In genomic region chr19:1856698-1857603, GRCh38 we compare ENCODE assay signal across 1 cellular context.
TF ChIP-seq lines count a peak whose summit lies in the region.

No MANE protein-coding gene starts in this region.

TF ChIP-seq in K562, 482 proteins besides CTCF, POLR2A, EP300 and RAD21 (continued from another document and continues in another):
- TF ChIP-seq, protein P1, sequence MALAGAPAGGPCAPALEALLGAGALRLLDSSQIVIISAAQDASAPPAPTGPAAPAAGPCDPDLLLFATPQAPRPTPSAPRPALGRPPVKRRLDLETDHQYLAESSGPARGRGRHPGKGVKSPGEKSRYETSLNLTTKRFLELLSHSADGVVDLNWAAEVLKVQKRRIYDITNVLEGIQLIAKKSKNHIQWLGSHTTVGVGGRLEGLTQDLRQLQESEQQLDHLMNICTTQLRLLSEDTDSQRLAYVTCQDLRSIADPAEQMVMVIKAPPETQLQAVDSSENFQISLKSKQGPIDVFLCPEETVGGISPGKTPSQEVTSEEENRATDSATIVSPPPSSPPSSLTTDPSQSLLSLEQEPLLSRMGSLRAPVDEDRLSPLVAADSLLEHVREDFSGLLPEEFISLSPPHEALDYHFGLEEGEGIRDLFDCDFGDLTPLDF (CRISPR knock-in tag; IDR thresholded peaks at IDR 0.05), result no peak
- TF ChIP-seq SIRT6 (IDR thresholded peaks at IDR 0.05; ENCODE audit: low read depth, low read length) (no peak), BCL6 (CRISPR knock-in tag; IDR thresholded peaks at IDR 0.05) (no peak), FOXO4 (CRISPR knock-in tag; IDR thresholded peaks at IDR 0.05) (no peak), E2F6 (IDR thresholded peaks at IDR 0.05; ENCODE audit: borderline replicate concordance in 1 of 2, extremely low read depth in 1 of 2, insufficient read depth in 1 of 2, insufficient read length in 1 of 2, low read depth in 1 of 2, low read length in 1 of 2, poor library complexity in 1 of 2, severe bottlenecking in 1 of 2) (peak in 1 of 2 experiments; percentile 64), CEBPB (tag; IDR thresholded peaks at IDR 0.05) (no peak), ZNF707 (CRISPR knock-in tag; conservative IDR thresholded peaks at IDR 0.05) (no peak), NBN (IDR thresholded peaks at IDR 0.05; ENCODE audit: low read depth) (no peak), SREBF1 (IDR thresholded peaks at IDR 0.05; ENCODE audit: borderline replicate concordance, low read depth, low read length) (no peak), JUN (IDR thresholded peaks at IDR 0.05; ENCODE audit: borderline replicate concordance, low read depth, low read length) (peak; percentile 57), JUN (CRISPR knock-in tag; IDR thresholded peaks at IDR 0.05; ENCODE audit: borderline replicate concordance) (peak; percentile 25; the same call in 1 of the 2 replicates), TFAP4 (CRISPR knock-in tag; IDR thresholded peaks at IDR 0.05; ENCODE audit: borderline replicate concordance) (peak; percentile 85), CREM (IDR thresholded peaks at IDR 0.05; ENCODE audit: low read depth) (peak; percentile 68; the same call in 1 of the 2 replicates), DIDO1 (tag; IDR thresholded peaks at IDR 0.05; ENCODE audit: low read depth) (no peak), SAFB (IDR thresholded peaks at IDR 0.05; ENCODE audit: borderline replicate concordance, low read depth, low read length) (no peak; the same call in 1 of the 2 replicates), ZNF197 (CRISPR knock-in tag; IDR thresholded peaks at IDR 0.05; ENCODE audit: low read depth) (no peak), CBFB (CRISPR knock-in tag; IDR thresholded peaks at IDR 0.05) (no peak), EZH2 (IDR thresholded peaks at IDR 0.05; ENCODE audit: borderline replicate concordance, low read depth, low read length) (no peak), SMARCA5 (IDR thresholded peaks at IDR 0.05) (no peak), NFYB (IDR thresholded peaks at IDR 0.05; ENCODE audit: extremely low read depth, insufficient read length) (no peak), TAL1 (IDR thresholded peaks at IDR 0.05) (no peak), SPI1 (IDR thresholded peaks at IDR 0.05; ENCODE audit: borderline replicate concordance, low read depth, low read length) (peak; percentile 98), TGIF2 (CRISPR knock-in tag; IDR thresholded peaks at IDR 0.05) (no peak), ELF4 (CRISPR knock-in tag; IDR thresholded peaks at IDR 0.05) (no peak), ZNF76 (CRISPR knock-in tag; IDR thresholded peaks at IDR 0.05; ENCODE audit: borderline replicate concordance) (no peak), ZNF551 (CRISPR knock-in tag; IDR thresholded peaks at IDR 0.05) (no peak), KAT7 (CRISPR knock-in tag; IDR thresholded peaks at IDR 0.05; ENCODE audit: borderline replicate concordance) (peak; percentile 6; the same call in 1 of the 2 replicates), ZNF717 (CRISPR knock-in tag; IDR thresholded peaks at IDR 0.05) (no peak), RBM14 (IDR thresholded peaks at IDR 0.05; ENCODE audit: borderline replicate concordance, insufficient read depth, low read depth, low read length) (no peak), ZNF354B (CRISPR knock-in tag; IDR thresholded peaks at IDR 0.05) (no peak), KLF16 (IDR thresholded peaks at IDR 0.05) (no peak), PCBP2 (IDR thresholded peaks at IDR 0.05; ENCODE audit: low read depth, low read length, poor library complexity, severe bottlenecking) (peak; percentile 51), TRIM25 (IDR thresholded peaks at IDR 0.05; ENCODE audit: borderline replicate concordance) (no peak), SIN3B (IDR thresholded peaks at IDR 0.05; ENCODE audit: low read depth) (no peak; the same call in 1 of the 2 replicates), RBM39 (optimal IDR thresholded peaks at IDR 0.05; ENCODE audit: low read depth, low read length) (no peak), NFIX (CRISPR knock-in tag; IDR thresholded peaks at IDR 0.05; ENCODE audit: low read depth) (no peak), ELF2 (CRISPR knock-in tag; IDR thresholded peaks at IDR 0.05) (no peak; the same call in 1 of the 2 replicates), ZNF280A (IDR thresholded peaks at IDR 0.05; ENCODE audit: low read depth, partially characterized antibody) (no peak), ZNF174 (CRISPR knock-in tag; IDR thresholded peaks at IDR 0.05) (no peak), ZNF77 (CRISPR knock-in tag; IDR thresholded peaks at IDR 0.05) (no peak), CHCHD3 (CRISPR knock-in tag; IDR thresholded peaks at IDR 0.05) (no peak), KDM1A (IDR thresholded peaks at IDR 0.05) (no peak), ZNF347 (CRISPR knock-in tag; IDR thresholded peaks at IDR 0.05; ENCODE audit: low read depth) (no peak), ZFX (CRISPR knock-in tag; IDR thresholded peaks at IDR 0.05) (peak; percentile 37; the same call in 1 of the 2 replicates), ZBTB5 (IDR thresholded peaks at IDR 0.05) (no peak)
- TF ChIP-seq, protein P2, sequence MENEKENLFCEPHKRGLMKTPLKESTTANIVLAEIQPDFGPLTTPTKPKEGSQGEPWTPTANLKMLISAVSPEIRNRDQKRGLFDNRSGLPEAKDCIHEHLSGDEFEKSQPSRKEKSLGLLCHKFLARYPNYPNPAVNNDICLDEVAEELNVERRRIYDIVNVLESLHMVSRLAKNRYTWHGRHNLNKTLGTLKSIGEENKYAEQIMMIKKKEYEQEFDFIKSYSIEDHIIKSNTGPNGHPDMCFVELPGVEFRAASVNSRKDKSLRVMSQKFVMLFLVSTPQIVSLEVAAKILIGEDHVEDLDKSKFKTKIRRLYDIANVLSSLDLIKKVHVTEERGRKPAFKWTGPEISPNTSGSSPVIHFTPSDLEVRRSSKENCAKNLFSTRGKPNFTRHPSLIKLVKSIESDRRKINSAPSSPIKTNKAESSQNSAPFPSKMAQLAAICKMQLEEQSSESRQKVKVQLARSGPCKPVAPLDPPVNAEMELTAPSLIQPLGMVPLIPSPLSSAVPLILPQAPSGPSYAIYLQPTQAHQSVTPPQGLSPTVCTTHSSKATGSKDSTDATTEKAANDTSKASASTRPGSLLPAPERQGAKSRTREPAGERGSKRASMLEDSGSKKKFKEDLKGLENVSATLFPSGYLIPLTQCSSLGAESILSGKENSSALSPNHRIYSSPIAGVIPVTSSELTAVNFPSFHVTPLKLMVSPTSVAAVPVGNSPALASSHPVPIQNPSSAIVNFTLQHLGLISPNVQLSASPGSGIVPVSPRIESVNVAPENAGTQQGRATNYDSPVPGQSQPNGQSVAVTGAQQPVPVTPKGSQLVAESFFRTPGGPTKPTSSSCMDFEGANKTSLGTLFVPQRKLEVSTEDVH (IDR thresholded peaks at IDR 0.05; ENCODE audit: low read depth, partially characterized antibody), result no peak
- TF ChIP-seq, protein P3, sequence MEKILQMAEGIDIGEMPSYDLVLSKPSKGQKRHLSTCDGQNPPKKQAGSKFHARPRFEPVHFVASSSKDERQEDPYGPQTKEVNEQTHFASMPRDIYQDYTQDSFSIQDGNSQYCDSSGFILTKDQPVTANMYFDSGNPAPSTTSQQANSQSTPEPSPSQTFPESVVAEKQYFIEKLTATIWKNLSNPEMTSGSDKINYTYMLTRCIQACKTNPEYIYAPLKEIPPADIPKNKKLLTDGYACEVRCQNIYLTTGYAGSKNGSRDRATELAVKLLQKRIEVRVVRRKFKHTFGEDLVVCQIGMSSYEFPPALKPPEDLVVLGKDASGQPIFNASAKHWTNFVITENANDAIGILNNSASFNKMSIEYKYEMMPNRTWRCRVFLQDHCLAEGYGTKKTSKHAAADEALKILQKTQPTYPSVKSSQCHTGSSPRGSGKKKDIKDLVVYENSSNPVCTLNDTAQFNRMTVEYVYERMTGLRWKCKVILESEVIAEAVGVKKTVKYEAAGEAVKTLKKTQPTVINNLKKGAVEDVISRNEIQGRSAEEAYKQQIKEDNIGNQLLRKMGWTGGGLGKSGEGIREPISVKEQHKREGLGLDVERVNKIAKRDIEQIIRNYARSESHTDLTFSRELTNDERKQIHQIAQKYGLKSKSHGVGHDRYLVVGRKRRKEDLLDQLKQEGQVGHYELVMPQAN (IDR thresholded peaks at IDR 0.05; ENCODE audit: borderline replicate concordance), result peak; percentile 81
- TF ChIP-seq, protein P4, sequence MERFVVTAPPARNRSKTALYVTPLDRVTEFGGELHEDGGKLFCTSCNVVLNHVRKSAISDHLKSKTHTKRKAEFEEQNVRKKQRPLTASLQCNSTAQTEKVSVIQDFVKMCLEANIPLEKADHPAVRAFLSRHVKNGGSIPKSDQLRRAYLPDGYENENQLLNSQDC (CRISPR knock-in tag; IDR thresholded peaks at IDR 0.05), result no peak
- TF ChIP-seq, protein P5, sequence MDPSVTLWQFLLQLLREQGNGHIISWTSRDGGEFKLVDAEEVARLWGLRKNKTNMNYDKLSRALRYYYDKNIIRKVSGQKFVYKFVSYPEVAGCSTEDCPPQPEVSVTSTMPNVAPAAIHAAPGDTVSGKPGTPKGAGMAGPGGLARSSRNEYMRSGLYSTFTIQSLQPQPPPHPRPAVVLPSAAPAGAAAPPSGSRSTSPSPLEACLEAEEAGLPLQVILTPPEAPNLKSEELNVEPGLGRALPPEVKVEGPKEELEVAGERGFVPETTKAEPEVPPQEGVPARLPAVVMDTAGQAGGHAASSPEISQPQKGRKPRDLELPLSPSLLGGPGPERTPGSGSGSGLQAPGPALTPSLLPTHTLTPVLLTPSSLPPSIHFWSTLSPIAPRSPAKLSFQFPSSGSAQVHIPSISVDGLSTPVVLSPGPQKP (CRISPR knock-in tag; IDR thresholded peaks at IDR 0.05), result no peak
- TF ChIP-seq, protein P6, sequence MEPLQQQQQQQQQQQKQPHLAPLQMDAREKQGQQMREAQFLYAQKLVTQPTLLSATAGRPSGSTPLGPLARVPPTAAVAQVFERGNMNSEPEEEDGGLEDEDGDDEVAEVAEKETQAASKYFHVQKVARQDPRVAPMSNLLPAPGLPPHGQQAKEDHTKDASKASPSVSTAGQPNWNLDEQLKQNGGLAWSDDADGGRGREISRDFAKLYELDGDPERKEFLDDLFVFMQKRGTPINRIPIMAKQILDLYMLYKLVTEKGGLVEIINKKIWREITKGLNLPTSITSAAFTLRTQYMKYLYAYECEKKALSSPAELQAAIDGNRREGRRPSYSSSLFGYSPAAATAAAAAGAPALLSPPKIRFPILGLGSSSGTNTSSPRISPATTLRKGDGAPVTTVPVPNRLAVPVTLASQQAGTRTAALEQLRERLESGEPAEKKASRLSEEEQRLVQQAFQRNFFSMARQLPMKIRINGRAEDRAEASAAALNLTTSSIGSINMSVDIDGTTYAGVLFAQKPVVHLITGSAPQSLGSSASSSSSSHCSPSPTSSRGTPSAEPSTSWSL (CRISPR knock-in tag; IDR thresholded peaks at IDR 0.05; ENCODE audit: borderline replicate concordance), result no peak
